Comparison of ENCODE assay signal across 1 cellular context in genomic region chr2:217223222-217223930, GRCh38.
A peak's percentile ranks its signal among the peaks of the same experiment; 100 is the strongest.
TF ChIP-seq lines count a peak whose summit lies in the region.

No MANE protein-coding gene starts in this region.

TF ChIP-seq in GM12878, 131 proteins besides CTCF, POLR2A, EP300 and RAD21 (continued from another document and continues in another):
- no peak for TF ChIP-seq SUZ12 (IDR thresholded peaks at IDR 0.05; ENCODE audit: unreplicated experiment)
- no peak for TF ChIP-seq FOS (IDR thresholded peaks at IDR 0.05; ENCODE audit: borderline replicate concordance, extremely low read depth, insufficient read length)
- no peak for TF ChIP-seq IRF5 (IDR thresholded peaks at IDR 0.05; ENCODE audit: borderline replicate concordance)
- peak; percentile 44 for TF ChIP-seq YY1 (IDR thresholded peaks at IDR 0.05; ENCODE audit: low read depth, low read length)
- TF ChIP-seq PML (IDR thresholded peaks at IDR 0.05; ENCODE audit: low read length): peak; percentile 73; the same call in 1 of the 2 replicates
- no peak for TF ChIP-seq USF2 (IDR thresholded peaks at IDR 0.05; ENCODE audit: borderline replicate concordance, low read depth, low read length)
- TF ChIP-seq HDAC2 (IDR thresholded peaks at IDR 0.05): no peak
- no peak for TF ChIP-seq ZNF687 (IDR thresholded peaks at IDR 0.05)
- TF ChIP-seq SREBF1 (IDR thresholded peaks at IDR 0.05; ENCODE audit: low read length): no peak
- no peak for TF ChIP-seq KDM1A (IDR thresholded peaks at IDR 0.05; ENCODE audit: borderline replicate concordance)
- TF ChIP-seq ELK1 (IDR thresholded peaks at IDR 0.05; ENCODE audit: low read depth, low read length): no peak
- no peak for TF ChIP-seq POLR2AphosphoS2 (IDR thresholded peaks at IDR 0.05; ENCODE audit: low read depth, low read length)
- TF ChIP-seq PRDM15 (CRISPR knock-in tag; IDR thresholded peaks at IDR 0.05): no peak
- TF ChIP-seq FOXM1 (IDR thresholded peaks at IDR 0.05; ENCODE audit: low read depth, low read length): peak; percentile 96; the same call in 1 of the 2 replicates
- peak; percentile 72 for TF ChIP-seq MEF2A (IDR thresholded peaks at IDR 0.05; ENCODE audit: insufficient read depth, low read depth, low read length)
- TF ChIP-seq ZSCAN29 (IDR thresholded peaks at IDR 0.05): no peak
- peak; percentile 32 for TF ChIP-seq SMAD1 (IDR thresholded peaks at IDR 0.05; ENCODE audit: low read depth, partially characterized antibody)
- 0 out of 2 replicates have a peak, but pooled peaks have one; percentile 70 for TF ChIP-seq ASH2L (IDR thresholded peaks at IDR 0.05; ENCODE audit: borderline replicate concordance, low read depth)
- TF ChIP-seq ZZZ3 (IDR thresholded peaks at IDR 0.05; ENCODE audit: control insufficient read depth, insufficient read length, low read depth): no peak
- peak; percentile 93 for TF ChIP-seq MTA2 (IDR thresholded peaks at IDR 0.05; ENCODE audit: low read depth)
- peak; percentile 99 for TF ChIP-seq NFIC (IDR thresholded peaks at IDR 0.05; ENCODE audit: low read depth, low read length)
- TF ChIP-seq LARP7 (IDR thresholded peaks at IDR 0.05): no peak
- TF ChIP-seq SKIL (IDR thresholded peaks at IDR 0.05; ENCODE audit: low read depth, poor library complexity, severe bottlenecking): peak; percentile 86
- TF ChIP-seq NFXL1 (IDR thresholded peaks at IDR 0.05; ENCODE audit: borderline replicate concordance): no peak
- TF ChIP-seq REST (IDR thresholded peaks at IDR 0.05; ENCODE audit: low read depth, low read length): 0 out of 2 replicates have a peak, but pooled peaks have one; percentile 22
- TF ChIP-seq HSF1 (IDR thresholded peaks at IDR 0.05; ENCODE audit: low read depth, low read length): no peak
- TF ChIP-seq E2F8 (IDR thresholded peaks at IDR 0.05; ENCODE audit: low read depth, partially characterized antibody): no peak
- TF ChIP-seq MTA3 (IDR thresholded peaks at IDR 0.05; ENCODE audit: borderline replicate concordance, low read length): peak; percentile 98
- TF ChIP-seq CBFB (IDR thresholded peaks at IDR 0.05; ENCODE audit: low read depth): peak; percentile 94
- peak; percentile 99 for TF ChIP-seq RUNX3 (IDR thresholded peaks at IDR 0.05; ENCODE audit: low read length)
- TF ChIP-seq CBX5 (IDR thresholded peaks at IDR 0.05; ENCODE audit: low read depth): peak; percentile 85
- TF ChIP-seq NR2C2 (IDR thresholded peaks at IDR 0.05; ENCODE audit: borderline replicate concordance, control insufficient read depth, insufficient read length, low read depth): no peak
